10 cellular contexts compared by ENCODE assay signal in the genomic region with DNA sequence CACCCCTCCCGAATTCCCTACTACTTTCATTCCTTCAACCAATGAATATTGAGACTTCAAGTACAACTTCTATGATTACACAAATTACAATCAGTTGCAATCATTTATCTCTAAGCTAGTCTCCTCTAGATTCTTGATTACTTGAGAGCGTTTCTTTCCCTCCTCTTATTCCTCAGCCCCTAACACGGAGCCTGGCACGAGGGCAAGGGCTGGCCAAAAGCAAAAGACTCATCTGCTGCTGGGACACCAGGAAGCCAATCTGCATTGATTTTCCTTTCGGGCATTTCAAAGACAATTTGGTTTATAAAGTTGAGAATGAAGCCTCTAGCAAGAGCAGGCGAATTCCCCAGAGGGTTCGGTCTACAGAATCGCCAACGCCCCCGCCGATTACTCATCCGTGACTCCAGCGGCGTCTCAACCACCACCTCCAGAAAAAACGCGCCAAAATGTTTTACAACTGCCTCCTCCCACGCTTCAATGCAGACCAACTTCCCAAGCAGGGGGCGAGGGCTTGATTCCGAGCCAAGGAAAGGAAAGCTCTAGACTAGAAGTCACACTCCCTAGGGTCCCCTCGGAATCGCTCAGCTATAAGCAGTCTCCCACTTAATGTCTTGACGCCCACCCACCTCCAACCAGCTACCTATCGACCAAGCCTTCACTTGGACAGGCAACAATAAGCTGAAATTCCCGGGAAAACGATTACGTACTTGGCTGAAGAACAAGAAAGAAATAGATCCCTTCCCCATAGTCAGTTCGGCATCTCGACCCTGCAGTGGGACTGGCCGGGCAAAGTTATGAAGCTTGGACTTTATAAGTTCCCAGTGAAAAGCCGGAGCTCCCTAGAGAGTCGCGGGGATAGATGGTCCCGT. TPM values are rescaled to one million over a fixed set of nuclear protein-coding genes. Genes with fewer than 3 reads are reported as not detected.
A peak's percentile ranks its signal among the peaks of the same experiment; 100 is the strongest.
DNase-seq lines count a peak whose midpoint lies in the region; ATAC-seq and TF ChIP-seq lines count a peak whose summit lies in the region.
"Had no signal": no experiment of that assay in that cellular context is flagged by ENCODE, and none has a peak within 500 bp of the region (broad histone marks: within the 10 kb centered on the region; RNA-seq: fewer than 3 reads in every experiment).

No MANE protein-coding gene starts in this region.

- TF ChIP-seq POLR2A in transverse colon (IDR thresholded peaks at IDR 0.05) = no peak

- no peaks in the 10 kb centered on the region for H3K9me3 ChIP-seq in thoracic aorta
- H3K9me3 ChIP-seq in transverse colon = no peaks in the 10 kb centered on the region
- H3K9me3 ChIP-seq: pancreas had no signal

- ATAC-seq in foreskin keratinocyte (peak; percentile 44), thoracic aorta (ENCODE audit: insufficient number of reproducible peaks, low FRiP score, low read depth) (no peak)

- TF ChIP-seq EP300 in transverse colon (IDR thresholded peaks at IDR 0.05; ENCODE audit: low read depth) = no peak

- intact Hi-C loops in transverse colon (cut with DNase I; ENCODE audit: low total_unique reads) = no loop called here

- WGBS in transverse colon (ENCODE audit: low coverage in 1 of 2), 2 donors = 4 to 15% methylated on average over 10 to 33 of the region's 33 CpGs

- H3K4me3 ChIP-seq in thoracic aorta (peak overlapping the region; percentile 56), transverse colon (peak overlapping the region in 1 of 4 donors; percentile 32)

- H3K36me3 ChIP-seq in thoracic aorta (no peaks in the 10 kb centered on the region), transverse colon (no peaks in the 10 kb centered on the region)
- H3K36me3 ChIP-seq: pancreas had no signal

- TF ChIP-seq CTCF in foreskin keratinocyte (conservative IDR thresholded peaks at IDR 0.05) = no peak
- TF ChIP-seq CTCF in thoracic aorta (IDR thresholded peaks at IDR 0.05) = no peak
- TF ChIP-seq CTCF in transverse colon (IDR thresholded peaks at IDR 0.05) = no peak

- H3K4me1 ChIP-seq in foreskin keratinocyte (no peaks in the 10 kb centered on the region), thoracic aorta (ENCODE audit: control insufficient read depth in 1 of 2, low read depth in 2 of 2) (peaks cover 13 to 31% of the 10 kb centered on the region in 2 donors), transverse colon (peaks cover 0 to 15% (median 0%) of the 10 kb centered on the region in 4 donors)
- H3K4me1 ChIP-seq: pancreas had no signal

- DNase-seq in activated T-cell treated with anti-CD3 and anti-CD28 coated beads for 48 hours (ENCODE audit: low read depth) = peak; percentile 26
- DNase-seq in activated T-cell treated with anti-CD3 and anti-CD28 coated beads for 4 hours = no peak
- DNase-seq in NCI-H748 treated with DMSO at 0.1 percent for 48 hours (lab: John Stamatoyannopoulos, UW) = peak; percentile 73
- DNase-seq in foreskin keratinocyte = no peak
- peak; percentile 20 for DNase-seq in thoracic aorta (ENCODE audit: low spot score)
- DNase-seq in mesenteric fat pad (ENCODE audit: low spot score) = no peak
- no peak for DNase-seq in HuH-7.5 (ENCODE audit: low spot score)
- no peak for DNase-seq in transverse colon
- DNase-seq: activated gamma-delta T cell had no signal

- no peak overlapping the region for H3K27ac ChIP-seq in foreskin keratinocyte
- no peak overlapping the region for H3K27ac ChIP-seq in thoracic aorta
- H3K27ac ChIP-seq in transverse colon = no peak overlapping the region
- H3K27ac ChIP-seq: pancreas had no signal

- H3K27me3 ChIP-seq in foreskin keratinocyte (peaks cover 87% of the 10 kb centered on the region), thoracic aorta (replicated peaks; ENCODE audit: insufficient read depth) (peaks cover 11% of the 10 kb centered on the region), transverse colon (peaks cover 65% of the 10 kb centered on the region)

- in situ Hi-C loops in transverse colon (cut with MboI; ENCODE audit: low pct_ligation_motif_present in 1 of 4, low pct_unique_long_range_greater_than_20kb in 1 of 4, low sequenced_read_pairs in 3 of 4) = no loop called here

RNA-seq across cellular contexts. Expression of a gene that starts 1.4 kb away (rescaled TPM):
- total RNA-seq in foreskin keratinocyte (not detected in 2 replicates), thoracic aorta (1 to 10 TPM in 1 of 2 donors, under 1 TPM in 1; 0.14 to 3.2 TPM), mesenteric fat pad (1.6 TPM), transverse colon (1 to 10 TPM in 2 of 4 donors, not detected in 2; 1.6 to 2.5 TPM)
- not detected in 2 replicates for polyA plus RNA-seq in foreskin keratinocyte

Comparison
In these comparisons a context has a peak if more than half of its experiments do, and no peak if none do; other contexts are left out.
1. DNase-seq: peak in activated T-cell treated with anti-CD3 and anti-CD28 coated beads for 48 hours (single experiment), NCI-H748 treated with DMSO at 0.1 percent for 48 hours (single experiment) and thoracic aorta (single experiment); none in activated T-cell treated with anti-CD3 and anti-CD28 coated beads for 4 hours (single experiment), foreskin keratinocyte (0 of 2), mesenteric fat pad (single experiment), HuH-7.5 (single experiment) and transverse colon (single experiment).